ENCODE assay signal across 17 cellular contexts in genomic region chr13:44760434-44760833, GRCh38.
A peak's percentile ranks its signal among the peaks of the same experiment; 100 is the strongest.
DNase-seq lines count a peak whose midpoint lies in the region; ATAC-seq, FAIRE-seq and TF ChIP-seq lines count a peak whose summit lies in the region.
"Had no signal": no experiment of that assay in that cellular context is flagged by ENCODE, and none has a peak within 500 bp of the region (broad histone marks: within the 10 kb centered on the region; RNA-seq: fewer than 3 reads in every experiment).

No MANE protein-coding gene starts in this region.

- TF ChIP-seq POLR2A in upper lobe of left lung (IDR thresholded peaks at IDR 0.05), result no peak

- H3K27me3 ChIP-seq in SK-N-SH (ENCODE audit: insufficient read depth), result no peaks in the 10 kb centered on the region
- H3K27me3 ChIP-seq in bronchial epithelial cell (ENCODE audit: control insufficient read depth, insufficient read depth, low read length), result no peaks in the 10 kb centered on the region
- no peaks in the 10 kb centered on the region for H3K27me3 ChIP-seq in mucosa of rectum (ENCODE audit: control insufficient read depth in 2 of 2, insufficient read depth in 2 of 2, low read length in 2 of 2)
- no peaks in the 10 kb centered on the region for H3K27me3 ChIP-seq in upper lobe of left lung

- no peak overlapping the region for H3K27ac Mint-ChIP-seq in activated T-helper 17 cell treated with anti-CD3 and anti-CD28 coated beads, Interleukin-2, amount 50 U/mL, for 72 hours
- no peak overlapping the region for H3K27ac Mint-ChIP-seq in activated CD8-positive, alpha-beta T cell treated with anti-CD3 and anti-CD28 coated beads for 36 hours
- H3K27ac Mint-ChIP-seq: CD4-positive, alpha-beta memory T cell; stimulated activated effector memory CD8-positive, alpha-beta T cell treated with anti-CD3 and anti-CD28 coated beads, Interleukin-12 subunit alpha, Interleukin-12 subunit beta, amount 100 ng/mL, for 72 hours had no signal

- no peaks in the 10 kb centered on the region for H3K79me2 ChIP-seq in SK-N-SH (ENCODE audit: insufficient read depth)

- FAIRE-seq in bronchial epithelial cell (lab: Jason Lieb, UNC), result no peak
- FAIRE-seq: endometrium, frontal cortex had no signal

- no peaks in the 10 kb centered on the region for H4K20me1 ChIP-seq in SK-N-SH (ENCODE audit: insufficient read depth)

- no peaks in the 10 kb centered on the region for H3K9me3 ChIP-seq in SK-N-SH
- H3K9me3 ChIP-seq in mucosa of rectum (ENCODE audit: control insufficient read depth in 2 of 2, low read length in 2 of 2), result no peaks in the 10 kb centered on the region
- no peaks in the 10 kb centered on the region for H3K9me3 ChIP-seq in upper lobe of left lung

- no peak overlapping the region for H3K4me3 ChIP-seq in SK-N-SH (ENCODE audit: low read depth in 2 of 2, low read length in 1 of 2)
- no peak overlapping the region for H3K4me3 ChIP-seq in bronchial epithelial cell (ENCODE audit: low read depth, low read length)
- H3K4me3 ChIP-seq in mucosa of rectum (ENCODE audit: low read length in 2 of 2), result no peak overlapping the region
- no peak overlapping the region for H3K4me3 ChIP-seq in upper lobe of left lung

- CTCF ChIA-PET in SK-N-SH (lab: Yijun Ruan, JAX), result interaction anchor here (1.4 kb wide), 1 partner anchor 30 kb away, joined by 3 read pairs; no protein-coding TSS in a partner anchor
- CTCF ChIA-PET in activated CD8-positive, alpha-beta T cell treated with anti-CD3 and anti-CD28 coated beads for 36 hours (lab: Charles Lee), result interaction anchor here (1.0 kb wide), 1 partner anchor 854 kb away, joined by 3 read pairs; no protein-coding TSS in a partner anchor

- no peaks in the 10 kb centered on the region for H3K27me3 Mint-ChIP-seq in activated T-helper 17 cell treated with anti-CD3 and anti-CD28 coated beads, Interleukin-2, amount 50 U/mL, for 72 hours
- H3K27me3 Mint-ChIP-seq in activated CD8-positive, alpha-beta T cell treated with anti-CD3 and anti-CD28 coated beads for 36 hours, result peaks cover 3% of the 10 kb centered on the region

- POLR2A ChIA-PET in SK-N-SH (lab: Yijun Ruan, JAX), result no interaction called here
- POLR2A ChIA-PET in activated CD8-positive, alpha-beta T cell treated with anti-CD3 and anti-CD28 coated beads for 36 hours (lab: Charles Lee), result no interaction called here

- peaks cover 21% of the 10 kb centered on the region for H3K4me1 Mint-ChIP-seq in activated T-helper 17 cell treated with anti-CD3 and anti-CD28 coated beads, Interleukin-2, amount 50 U/mL, for 72 hours
- H3K4me1 Mint-ChIP-seq in activated CD8-positive, alpha-beta T cell treated with anti-CD3 and anti-CD28 coated beads for 36 hours (ENCODE audit: low read depth), result peaks cover 8% of the 10 kb centered on the region
- H3K4me1 Mint-ChIP-seq: CD4-positive, alpha-beta memory T cell had no signal

- 0 out of 2 replicates have a peak overlapping the region, but pooled peaks have one; percentile 84 for H2AFZ ChIP-seq in SK-N-SH (ENCODE audit: low read depth)

- ATAC-seq in SK-N-SH treated with all-trans-retinoic acid at 6 μM for 48 hours (no peak), upper lobe of left lung (ENCODE audit: low FRiP score in 2 of 2) (no peak)
- ATAC-seq in activated T-helper 17 cell treated with anti-CD3 and anti-CD28 coated beads, Interleukin-2, amount 50 U/mL, for 72 hours (replicated peaks), result no peak
- ATAC-seq in activated CD8-positive, alpha-beta T cell treated with anti-CD3 and anti-CD28 coated beads for 36 hours, result no peak
- ATAC-seq: stimulated activated effector memory CD8-positive, alpha-beta T cell treated with anti-CD3 and anti-CD28 coated beads, Interleukin-12 subunit alpha, Interleukin-12 subunit beta, amount 100 ng/mL, for 72 hours had no signal

- H3K9me3 Mint-ChIP-seq in activated T-helper 17 cell treated with anti-CD3 and anti-CD28 coated beads, Interleukin-2, amount 50 U/mL, for 72 hours, result peaks cover 4% of the 10 kb centered on the region
- H3K9me3 Mint-ChIP-seq in activated CD8-positive, alpha-beta T cell treated with anti-CD3 and anti-CD28 coated beads for 36 hours, result no peaks in the 10 kb centered on the region
- H3K9me3 Mint-ChIP-seq: CD4-positive, alpha-beta memory T cell; stimulated activated effector memory CD8-positive, alpha-beta T cell treated with anti-CD3 and anti-CD28 coated beads, Interleukin-12 subunit alpha, Interleukin-12 subunit beta, amount 100 ng/mL, for 72 hours had no signal

- no peak overlapping the region for H3K4me3 Mint-ChIP-seq in activated T-helper 17 cell treated with anti-CD3 and anti-CD28 coated beads, Interleukin-2, amount 50 U/mL, for 72 hours
- H3K4me3 Mint-ChIP-seq in activated CD8-positive, alpha-beta T cell treated with anti-CD3 and anti-CD28 coated beads for 36 hours, result no peak overlapping the region
- H3K4me3 Mint-ChIP-seq: CD4-positive, alpha-beta memory T cell; stimulated activated effector memory CD8-positive, alpha-beta T cell treated with anti-CD3 and anti-CD28 coated beads, Interleukin-12 subunit alpha, Interleukin-12 subunit beta, amount 100 ng/mL, for 72 hours had no signal

- no peak overlapping the region for H3K4me2 ChIP-seq in SK-N-SH

- no peak overlapping the region for H3K27ac ChIP-seq in SK-N-SH (ENCODE audit: low read depth in 2 of 2, low read length in 1 of 2)
- peak overlapping the region; percentile 75 to 89 for H3K27ac ChIP-seq in mucosa of rectum (ENCODE audit: low read depth in 2 of 2, low read length in 2 of 2)
- peak overlapping the region in 3 of 4 donors; percentile 31 to 70 (median 34) for H3K27ac ChIP-seq in upper lobe of left lung

- TF ChIP-seq EP300 in SK-N-SH (IDR thresholded peaks at IDR 0.05; ENCODE audit: borderline replicate concordance in 1 of 2, low read depth in 1 of 2, low read length in 1 of 2), result no peak
- TF ChIP-seq EP300 in upper lobe of left lung (IDR thresholded peaks at IDR 0.05), result no peak

- DNase-seq in SK-N-SH, result no peak
- peak; percentile 71 for DNase-seq in bronchial epithelial cell (ENCODE audit: low read depth)
- DNase-seq in upper lobe of left lung, result peak in 1 of 2 donors; percentile 36
- no peak for DNase-seq in cerebellar nuclear complex (lab: John Stamatoyannopoulos, UW)
- DNase-seq in activated CD8-positive, alpha-beta T cell treated with anti-CD3 and anti-CD28 coated beads for 36 hours, result no peak
- DNase-seq: activated CD4-positive, CD25-positive, alpha-beta regulatory T cell; CD4-positive, alpha-beta memory T cell; Karpas-422; posterior cingulate gyrus; SHP77 treated with DMSO at 0.1 percent for 48 hours; T-helper 2 cell had no signal

- H3K4me1 ChIP-seq in SK-N-SH (ENCODE audit: control insufficient read depth in 1 of 2, insufficient read depth in 2 of 2, low read depth in 1 of 2, low read length in 1 of 2) (peaks cover 33 to 42% of the 10 kb centered on the region in 2 experiments), mucosa of rectum (ENCODE audit: control insufficient read depth in 2 of 2, insufficient read depth in 2 of 2, low read length in 2 of 2) (peaks cover 58 to 79% of the 10 kb centered on the region in 2 donors), upper lobe of left lung (peaks cover 0 to 6% (median 0%) of the 10 kb centered on the region in 4 donors)

- TF ChIP-seq CTCF in SK-N-SH (IDR thresholded peaks at IDR 0.05) (no peak), bronchial epithelial cell (IDR thresholded peaks at IDR 0.05; ENCODE audit: insufficient read depth, low read length, severe bottlenecking) (no peak), upper lobe of left lung (IDR thresholded peaks at IDR 0.05) (no peak)
- no peak for TF ChIP-seq CTCF in activated CD8-positive, alpha-beta T cell treated with anti-CD3 and anti-CD28 coated beads for 36 hours (IDR thresholded peaks at IDR 0.05)

- H3F3A ChIP-seq in SK-N-SH (replicated peaks; ENCODE audit: insufficient read depth), result peaks cover 30% of the 10 kb centered on the region

- TF ChIP-seq RAD21 in SK-N-SH (IDR thresholded peaks at IDR 0.05; ENCODE audit: low read length), result no peak

- no peaks in the 10 kb centered on the region for H3K36me3 ChIP-seq in SK-N-SH (replicated peaks in 1 of 2; ENCODE audit: control insufficient read depth in 1 of 2, insufficient read depth in 2 of 2, low read length in 1 of 2)
- H3K36me3 ChIP-seq in bronchial epithelial cell (ENCODE audit: control insufficient read depth, insufficient read depth, low read length), result no peaks in the 10 kb centered on the region
- H3K36me3 ChIP-seq in mucosa of rectum (ENCODE audit: control insufficient read depth in 2 of 2, insufficient read depth in 2 of 2, low read length in 2 of 2), result no peaks in the 10 kb centered on the region
- no peaks in the 10 kb centered on the region for H3K36me3 ChIP-seq in upper lobe of left lung

- no peaks in the 10 kb centered on the region for H3K9me2 ChIP-seq in SK-N-SH

- H3K36me3 Mint-ChIP-seq in activated T-helper 17 cell treated with anti-CD3 and anti-CD28 coated beads, Interleukin-2, amount 50 U/mL, for 72 hours (ENCODE audit: low read depth), result no peaks in the 10 kb centered on the region
- no peaks in the 10 kb centered on the region for H3K36me3 Mint-ChIP-seq in activated CD8-positive, alpha-beta T cell treated with anti-CD3 and anti-CD28 coated beads for 36 hours (ENCODE audit: low read depth)
- H3K36me3 Mint-ChIP-seq: CD4-positive, alpha-beta memory T cell; stimulated activated effector memory CD8-positive, alpha-beta T cell treated with anti-CD3 and anti-CD28 coated beads, Interleukin-12 subunit alpha, Interleukin-12 subunit beta, amount 100 ng/mL, for 72 hours had no signal

- H3K9ac ChIP-seq in SK-N-SH, result no peak overlapping the region
- H3K9ac ChIP-seq in mucosa of rectum (ENCODE audit: low read depth in 1 of 2, low read length in 2 of 2), result peak overlapping the region in 1 of 2 donors; percentile 58

- intact Hi-C loops in activated CD8-positive, alpha-beta T cell treated with anti-CD3 and anti-CD28 coated beads for 36 hours (cut with micrococcal nuclease), result no loop called here

- WGBS in SK-N-SH (ENCODE audit: low lambda C conversion rate), result 90% methylated on average over 1 of the region's 1 CpG
- WGBS in upper lobe of left lung, 2 donors, result 58 to 63% methylated on average over 1 of the region's 1 CpG

TF ChIP-seq in SK-N-SH, 30 proteins besides CTCF, POLR2A, EP300 and RAD21 (continues in another document):
- no peak for TF ChIP-seq FOXJ3 (CRISPR knock-in tag; IDR thresholded peaks at IDR 0.05)
- TF ChIP-seq RXRA (IDR thresholded peaks at IDR 0.05; ENCODE audit: borderline replicate concordance, low read depth), result no peak
- no peak for TF ChIP-seq GATA2 (CRISPR knock-in tag; IDR thresholded peaks at IDR 0.05)
- TF ChIP-seq SIN3A (IDR thresholded peaks at IDR 0.05; ENCODE audit: borderline replicate concordance, low read depth, low read length), result no peak
- TF ChIP-seq MEF2A (IDR thresholded peaks at IDR 0.05; ENCODE audit: borderline replicate concordance, low read depth), result no peak

TF ChIP-seq in SK-N-SH treated with all-trans-retinoic acid at 6 μM for 48 hours, 23 proteins besides CTCF, POLR2A, EP300 and RAD21 (continues in another document):
- TF ChIP-seq ZFP3 (CRISPR knock-in tag; IDR thresholded peaks at IDR 0.05) (no peak), PPARA (CRISPR knock-in tag; IDR thresholded peaks at IDR 0.05; ENCODE audit: borderline replicate concordance) (no peak)

Comparison
In these comparisons a context has a peak if more than half of its experiments do, and no peak if none do; other contexts are left out.
1. H3K27ac ChIP-seq: peak in mucosa of rectum (2 of 2) and upper lobe of left lung (3 of 4); none in SK-N-SH (0 of 2).